Comparison of ENCODE assay signal across 20 cellular contexts in genomic region chr17:78038748-78039288, GRCh38.
DNase-seq lines count a peak whose midpoint lies in the region; ATAC-seq and TF ChIP-seq lines count a peak whose summit lies in the region.
"Had no signal": no experiment of that assay in that cellular context is flagged by ENCODE, and none has a peak within 500 bp of the region (broad histone marks: within the 10 kb centered on the region; RNA-seq: fewer than 3 reads in every experiment).

No MANE protein-coding gene starts in this region.

- TF ChIP-seq EP300 in gastroesophageal sphincter (IDR thresholded peaks at IDR 0.05): no peak

- no peak for TF ChIP-seq POLR2A in gastroesophageal sphincter (IDR thresholded peaks at IDR 0.05)

- WGBS in gastroesophageal sphincter (ENCODE audit: low coverage in 1 of 2), 2 donors: 84 to 92% methylated on average over 7 to 11 of the region's 11 CpGs

- peak overlapping the region in 3 of 4 donors; percentile 88 to 90 (median 89) for H3K27ac ChIP-seq in gastroesophageal sphincter
- H3K27ac ChIP-seq: KMS-11 had no signal

- peaks cover 0 to 67% (median 12%) of the 10 kb centered on the region in 3 donors for H3K4me1 ChIP-seq in gastroesophageal sphincter

- no peak overlapping the region for H3K4me3 ChIP-seq in gastroesophageal sphincter
- H3K4me3 ChIP-seq in H7 (ENCODE audit: insufficient read depth, low read depth, low read length): no peak overlapping the region

- TF ChIP-seq CTCF in gastroesophageal sphincter (IDR thresholded peaks at IDR 0.05): no peak

- H3K36me3 ChIP-seq in gastroesophageal sphincter: peaks cover 0 to 33% of the 10 kb centered on the region in 2 donors
- peaks cover 7% of the 10 kb centered on the region for H3K36me3 ChIP-seq in H7 (replicated peaks; ENCODE audit: control insufficient read depth, insufficient read depth, low read length)

- DNase-seq in DMS79 (lab: John Stamatoyannopoulos, UW) (peak; percentile 31), NCI-H1105 (lab: John Stamatoyannopoulos, UW) (peak; percentile 46), SHP77 treated with DMSO at 0.1 percent for 48 hours (lab: John Stamatoyannopoulos, UW) (peak; percentile 96), NCI-H1930 (lab: John Stamatoyannopoulos, UW) (no peak), hippocampal formation (lab: John Stamatoyannopoulos, UW) (no peak), H7 (no peak)
- DNase-seq in activated effector memory CD4-positive, alpha-beta T cell treated with anti-CD3 and anti-CD28 coated beads, Interleukin-2, amount 50 U/mL, for 16 hours: no peak
- DNase-seq: activated naive CD8-positive, alpha-beta T cell treated with anti-CD3 and anti-CD28 coated beads, Interleukin-2, amount 10 ng/mL, durations not matched to agents 7 days and 5 days; effector memory CD8-positive, alpha-beta T cell; islet precursor cell; mesenchymal stem cell; natural killer cell; NCI-H1048; NCI-H446; PC-3; small intestine; stimulated activated CD4-positive, alpha-beta T cell treated with anti-CD3 and anti-CD28 coated beads, Interleukin-4, amount 100 ng/mL, for 24 hours had no signal

- ATAC-seq in gastroesophageal sphincter: no peak
- ATAC-seq: activated CD4-positive, CD25-positive, alpha-beta regulatory T cell treated with anti-CD3 and anti-CD28 coated beads, Interleukin-2, amount 50 U/mL, for 24 hours; effector memory CD8-positive, alpha-beta T cell; natural killer cell; PC-3 had no signal

- H3K27me3 ChIP-seq in gastroesophageal sphincter (no peaks in the 10 kb centered on the region), H7 (ENCODE audit: control insufficient read depth, insufficient read depth, low read length) (no peaks in the 10 kb centered on the region)

- no peaks in the 10 kb centered on the region for H3K9me3 ChIP-seq in gastroesophageal sphincter

Comparison
In these comparisons a context has a peak if more than half of its experiments do, and no peak if none do; other contexts are left out.
1. DNase-seq: peak in DMS79 (single experiment), NCI-H1105 (single experiment) and SHP77 treated with DMSO at 0.1 percent for 48 hours (single experiment); none in activated effector memory CD4-positive, alpha-beta T cell treated with anti-CD3 and anti-CD28 coated beads, Interleukin-2, amount 50 U/mL, for 16 hours (single experiment), NCI-H1930 (0 of 2), hippocampal formation (0 of 2) and H7 (single experiment).